14 cellular contexts compared by ENCODE assay signal in genomic region chr13:77009011-77009410, GRCh38. TPM values are rescaled to one million over a fixed set of nuclear protein-coding genes. Genes with fewer than 3 reads are reported as not detected.
DNase-seq lines count a peak whose midpoint lies in the region; ATAC-seq and TF ChIP-seq lines count a peak whose summit lies in the region.
"Had no signal": no experiment of that assay in that cellular context is flagged by ENCODE, and none has a peak within 500 bp of the region (broad histone marks: within the 10 kb centered on the region; RNA-seq: fewer than 3 reads in every experiment).

No MANE protein-coding gene starts in this region.

- no peaks in the 10 kb centered on the region for H3K27me3 ChIP-seq in CD4-positive, CD25-positive, alpha-beta regulatory T cell (ENCODE audit: control insufficient read depth, insufficient read depth, low read length)
- H3K27me3 ChIP-seq in brain microvascular endothelial cell (replicated peaks) = no peaks in the 10 kb centered on the region

- no peaks in the 10 kb centered on the region for H3K27me3 Mint-ChIP-seq in CD4-positive, CD25-positive, alpha-beta regulatory T cell
- no peaks in the 10 kb centered on the region for H3K27me3 Mint-ChIP-seq in Calu3 (ENCODE audit: unreplicated experiment)
- H3K27me3 Mint-ChIP-seq: stimulated activated naive B cell treated with anti-CD40 and anti-IgM and Interleukin-4, amounts not matched to agents 10 μg/mL and 1 μg/mL and 100 μg/mL, for 72 hours had no signal

- H3K4me1 Mint-ChIP-seq in CD4-positive, CD25-positive, alpha-beta regulatory T cell = peaks cover 32 to 74% (median 55%) of the 10 kb centered on the region in 4 donors
- no peaks in the 10 kb centered on the region for H3K4me1 Mint-ChIP-seq in Calu3 (ENCODE audit: low read depth, unreplicated experiment)

- peak in 1 of 3 donors; percentile 66 for DNase-seq in CD4-positive, CD25-positive, alpha-beta regulatory T cell
- DNase-seq in amniotic epithelial cell (ENCODE audit: low read depth) = peak; percentile 43
- DNase-seq in pons (ENCODE audit: low spot score) = no peak
- no peak for DNase-seq in Calu3
- no peak for DNase-seq in brain microvascular endothelial cell
- DNase-seq in G401 (ENCODE audit: low spot score) = no peak
- DNase-seq: activated CD4-positive, alpha-beta T cell treated with anti-CD3 and anti-CD28 coated beads, Interleukin-2, amount 50 U/mL, for 1 hour; DMS79; HCEC 1CT; NCI-H1417 treated with DMSO at 0.1 percent for 48 hours; stimulated activated CD4-positive, alpha-beta T cell treated with anti-CD3 and anti-CD28 coated beads, Interleukin-4, amount 100 ng/mL, for 24 hours; stimulated activated naive B cell treated with anti-CD40 and anti-IgM and Interleukin-4, amounts not matched to agents 10 μg/mL and 1 μg/mL and 100 μg/mL, for 72 hours had no signal

- peak overlapping the region; percentile 45 for H3K27ac ChIP-seq in CD4-positive, CD25-positive, alpha-beta regulatory T cell (ENCODE audit: insufficient read depth, low read length, poor library complexity, severe bottlenecking)
- H3K27ac ChIP-seq in brain microvascular endothelial cell = no peak overlapping the region

- no peaks in the 10 kb centered on the region for H3K9me3 ChIP-seq in CD4-positive, CD25-positive, alpha-beta regulatory T cell (ENCODE audit: control insufficient read depth in 2 of 2, low read length in 2 of 2)

- no TSS peak for BruUV-seq in Calu3 (replicated peaks; lab: Mats Ljungman, UMichigan)

- in situ Hi-C loops in brain microvascular endothelial cell (cut with HindIII; ENCODE audit: low pct_ligation_motif_present, low sequenced_read_pairs) = no loop called here
- in situ Hi-C loops in G401 (cut with HindIII; ENCODE audit: low sequenced_read_pairs) = no loop called here

- H3K9me3 Mint-ChIP-seq in CD4-positive, CD25-positive, alpha-beta regulatory T cell = peaks cover 0 to 1% (median 0%) of the 10 kb centered on the region in 7 donors
- no peaks in the 10 kb centered on the region for H3K9me3 Mint-ChIP-seq in Calu3 (ENCODE audit: low read depth, unreplicated experiment)
- H3K9me3 Mint-ChIP-seq: stimulated activated naive B cell treated with anti-CD40 and anti-IgM and Interleukin-4, amounts not matched to agents 10 μg/mL and 1 μg/mL and 100 μg/mL, for 72 hours had no signal

- peaks cover 16% of the 10 kb centered on the region for H3K4me1 ChIP-seq in CD4-positive, CD25-positive, alpha-beta regulatory T cell (ENCODE audit: control insufficient read depth, insufficient read depth, low read length, poor library complexity, severe bottlenecking)

- peak overlapping the region; percentile 49 to 95 (median 88) for H3K27ac Mint-ChIP-seq in CD4-positive, CD25-positive, alpha-beta regulatory T cell
- H3K27ac Mint-ChIP-seq in Calu3 (ENCODE audit: unreplicated experiment) = no peak overlapping the region

- peak; percentile 48 to 68 for ATAC-seq in CD4-positive, CD25-positive, alpha-beta regulatory T cell (ENCODE audit: low read depth in 2 of 2)
- ATAC-seq in GM18502 (IDR thresholded peaks at IDR 0.05; ENCODE audit: poor library complexity, unreplicated experiment) = peak; percentile 58
- ATAC-seq in HG02885 (IDR thresholded peaks at IDR 0.05; ENCODE audit: poor library complexity, unreplicated experiment) = peak; percentile 76

- H3K4me3 ChIP-seq in CD4-positive, CD25-positive, alpha-beta regulatory T cell (ENCODE audit: low read depth, low read length) = peak overlapping the region; percentile 52
- H3K4me3 ChIP-seq in brain microvascular endothelial cell (ENCODE audit: low read depth, low read length) = no peak overlapping the region

- intact Hi-C loops in Calu3 (cut with micrococcal nuclease; ENCODE audit: unreplicated experiment) = no loop called here

- CTCF ChIA-PET in Calu3 (lab: Charles Lee) = no interaction called here

- peak overlapping the region in 2 of 4 donors; percentile 23 to 65 for H3K4me3 Mint-ChIP-seq in CD4-positive, CD25-positive, alpha-beta regulatory T cell
- no peak overlapping the region for H3K4me3 Mint-ChIP-seq in Calu3 (ENCODE audit: low read depth, unreplicated experiment)
- H3K4me3 Mint-ChIP-seq: stimulated activated naive B cell treated with anti-CD40 and anti-IgM and Interleukin-4, amounts not matched to agents 10 μg/mL and 1 μg/mL and 100 μg/mL, for 72 hours had no signal

- H3K36me3 ChIP-seq in CD4-positive, CD25-positive, alpha-beta regulatory T cell (ENCODE audit: control insufficient read depth, insufficient read depth, low read length) = peaks cover 86% of the 10 kb centered on the region
- peaks cover 51% of the 10 kb centered on the region for H3K36me3 ChIP-seq in brain microvascular endothelial cell (replicated peaks)

- no peak for TF ChIP-seq CTCF in Calu3 (IDR thresholded peaks at IDR 0.05; ENCODE audit: unreplicated experiment)
- no peak for TF ChIP-seq CTCF in brain microvascular endothelial cell (IDR thresholded peaks at IDR 0.05; ENCODE audit: low read depth, low read length, missing control alignments)

- H3K36me3 Mint-ChIP-seq in CD4-positive, CD25-positive, alpha-beta regulatory T cell = peaks cover 52% of the 10 kb centered on the region
- H3K36me3 Mint-ChIP-seq in Calu3 (ENCODE audit: insufficient read depth, unreplicated experiment) = no peaks in the 10 kb centered on the region

RNA-seq across cellular contexts. Expression of gene CLN5, which starts 17.1 kb away (rescaled TPM):
- total RNA-seq in CD4-positive, CD25-positive, alpha-beta regulatory T cell = 27.3 TPM
- 10 to 100 TPM; 36.9 to 45.5 (median 41.0) TPM for polyA plus RNA-seq in CD4-positive, CD25-positive, alpha-beta regulatory T cell
- 7.3 and 10.7 TPM in 2 replicates for total RNA-seq in Calu3 (2022)
- total RNA-seq in G401 (2014; rRNA removed; shearing (Covaris generic)) = 13.0 and 19.5 TPM in 2 replicates

RNA-seq across cellular contexts. Expression of gene FBXL3, which starts 17.9 kb away (rescaled TPM):
- total RNA-seq in CD4-positive, CD25-positive, alpha-beta regulatory T cell = 89.0 TPM
- polyA plus RNA-seq in CD4-positive, CD25-positive, alpha-beta regulatory T cell = 10 to 100 TPM; 36.7 to 63.3 (median 48.5) TPM
- total RNA-seq in Calu3 (2022) = 8.8 and 10.9 TPM in 2 replicates
- total RNA-seq in G401 (2014; rRNA removed; shearing (Covaris generic)) = 18.5 and 21.8 TPM in 2 replicates
